ENCODE assay signal across 1 cellular context in genomic region chr9:97491216-97491999, GRCh38.
TF ChIP-seq lines count a peak whose summit lies in the region.

No MANE protein-coding gene starts in this region.

TF ChIP-seq in GM12878, 131 proteins besides CTCF, POLR2A, EP300 and RAD21 (continued from another document):
- TF ChIP-seq ZNF687 (IDR thresholded peaks at IDR 0.05) (no peak), SIN3A (IDR thresholded peaks at IDR 0.05; ENCODE audit: low read depth, low read length) (no peak), EZH2 (IDR thresholded peaks at IDR 0.05; ENCODE audit: borderline replicate concordance, control insufficient read depth, low read depth, low read length) (no peak), SUPT20H (IDR thresholded peaks at IDR 0.05; ENCODE audit: borderline replicate concordance, control insufficient read depth, low read depth, low read length) (no peak), SMAD1 (IDR thresholded peaks at IDR 0.05; ENCODE audit: low read depth, partially characterized antibody) (no peak), PAX5 (IDR thresholded peaks at IDR 0.05; ENCODE audit: borderline replicate concordance, low read depth, low read length) (no peak), RUNX3 (IDR thresholded peaks at IDR 0.05; ENCODE audit: low read length) (no peak), SRF (IDR thresholded peaks at IDR 0.05; ENCODE audit: low read depth in 2 of 2, low read length in 2 of 2) (no peak), KAT2A (conservative IDR thresholded peaks at IDR 0.05; ENCODE audit: control insufficient read depth, low read depth, low read length) (no peak), BCL11A (IDR thresholded peaks at IDR 0.05; ENCODE audit: low read depth, low read length) (no peak), NR2F1 (conservative IDR thresholded peaks at IDR 0.05) (no peak), ATF7 (IDR thresholded peaks at IDR 0.05; ENCODE audit: low read depth) (no peak), REST (IDR thresholded peaks at IDR 0.05; ENCODE audit: low read depth, low read length) (no peak), RCOR1 (conservative IDR thresholded peaks at IDR 0.05; ENCODE audit: low read depth, low read length) (no peak)
- TF ChIP-seq, protein P1, sequence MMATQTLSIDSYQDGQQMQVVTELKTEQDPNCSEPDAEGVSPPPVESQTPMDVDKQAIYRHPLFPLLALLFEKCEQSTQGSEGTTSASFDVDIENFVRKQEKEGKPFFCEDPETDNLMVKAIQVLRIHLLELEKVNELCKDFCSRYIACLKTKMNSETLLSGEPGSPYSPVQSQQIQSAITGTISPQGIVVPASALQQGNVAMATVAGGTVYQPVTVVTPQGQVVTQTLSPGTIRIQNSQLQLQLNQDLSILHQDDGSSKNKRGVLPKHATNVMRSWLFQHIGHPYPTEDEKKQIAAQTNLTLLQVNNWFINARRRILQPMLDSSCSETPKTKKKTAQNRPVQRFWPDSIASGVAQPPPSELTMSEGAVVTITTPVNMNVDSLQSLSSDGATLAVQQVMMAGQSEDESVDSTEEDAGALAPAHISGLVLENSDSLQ (IDR thresholded peaks at IDR 0.05): no peak
